In the genomic region with DNA sequence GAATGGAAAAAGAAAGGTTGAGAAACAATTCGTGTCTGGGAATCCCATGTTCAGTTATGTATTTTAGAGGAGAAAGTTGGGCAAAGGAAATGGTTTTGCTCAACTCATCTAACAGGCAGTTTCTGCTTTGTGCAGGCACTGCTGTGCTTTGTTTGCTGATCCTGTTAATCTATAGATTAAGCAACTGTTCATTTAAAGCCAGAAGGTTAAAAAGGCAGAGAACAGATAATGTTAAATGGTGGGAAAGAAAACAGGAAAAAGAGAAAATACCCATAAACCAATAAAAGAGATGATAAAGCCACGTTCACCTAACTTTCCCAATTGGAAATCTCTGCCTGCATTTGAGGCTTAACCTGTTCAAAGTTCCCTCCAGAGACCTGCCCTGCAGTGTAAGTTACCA, we compare ENCODE assay signal across 29 cellular contexts.
DNase-seq lines count a peak whose midpoint lies in the region; ATAC-seq and TF ChIP-seq lines count a peak whose summit lies in the region.
"Had no signal": no experiment of that assay in that cellular context is flagged by ENCODE, and none has a peak within 500 bp of the region (broad histone marks: within the 10 kb centered on the region; RNA-seq: fewer than 3 reads in every experiment).

No MANE protein-coding gene starts in this region.

- no peak overlapping the region for H3K18ac ChIP-seq in H9 (ENCODE audit: insufficient read length, low read depth, low read length)

- H2AK5ac ChIP-seq in H9 (ENCODE audit: insufficient read length, low read length), result no peak overlapping the region

- no peaks in the 10 kb centered on the region for H3K27me3 Mint-ChIP-seq in H9 (ENCODE audit: low read depth)
- H3K27me3 Mint-ChIP-seq in endothelial cell (ENCODE audit: unreplicated experiment), result peaks cover 9% of the 10 kb centered on the region
- no peaks in the 10 kb centered on the region for H3K27me3 Mint-ChIP-seq in osteocyte (ENCODE audit: unreplicated experiment)
- H3K27me3 Mint-ChIP-seq: activated CD4-positive, alpha-beta T cell treated with anti-CD3 and anti-CD28 coated beads for 36 hours; naive thymus-derived CD4-positive, alpha-beta T cell had no signal

- no peak overlapping the region for H2BK120ac ChIP-seq in H9 (ENCODE audit: low read depth, low read length, poor library complexity, severe bottlenecking)

- no peak overlapping the region for H2AFZ ChIP-seq in H9 (ENCODE audit: low read length)

- H2BK15ac ChIP-seq in H9 (ENCODE audit: low read depth, low read length), result no peak overlapping the region

- ATAC-seq in HG03565 (IDR thresholded peaks at IDR 0.05; ENCODE audit: unreplicated experiment), result no peak
- ATAC-seq: activated CD4-positive, alpha-beta T cell treated with anti-CD3 and anti-CD28 coated beads for 36 hours; activated CD8-positive, alpha-beta T cell treated with anti-CD3 and anti-CD28 coated beads, Interleukin-2, amount 10 ng/mL, durations not matched to agents 7 days and 5 days; activated naive CD4-positive, alpha-beta T cell treated with anti-CD3 and anti-CD28 coated beads, Interleukin-2, amount 50 U/mL, for 72 hours; left lung; naive thymus-derived CD4-positive, alpha-beta T cell; SK-N-SH treated with all-trans-retinoic acid at 6 μM for 48 hours had no signal

- no peaks in the 10 kb centered on the region; a peak in 1 of 5 replicates for H3K9me3 Mint-ChIP-seq in H9
- no peaks in the 10 kb centered on the region for H3K9me3 Mint-ChIP-seq in endothelial cell (ENCODE audit: unreplicated experiment)
- H3K9me3 Mint-ChIP-seq in osteocyte (ENCODE audit: unreplicated experiment), result no peaks in the 10 kb centered on the region
- H3K9me3 Mint-ChIP-seq: activated naive CD4-positive, alpha-beta T cell treated with anti-CD3 and anti-CD28 coated beads, Interleukin-2, amount 50 U/mL, for 72 hours; activated T-helper 2 cell treated with anti-CD3 and anti-CD28 coated beads, Interferon-gamma antibody, Interleukin-2, Interleukin-4, amounts not matched to agents 10 μg/mL and 5 μg/mL and 100 μg/mL, durations not matched to agents 14 hours and 24 hours and 36 hours had no signal

- intact Hi-C loops in head of caudate nucleus (cut with DNase I), result no loop called here

- TF ChIP-seq CTCF in H9 (conservative IDR thresholded peaks at IDR 0.05) (no peak), endothelial cell (IDR thresholded peaks at IDR 0.05; ENCODE audit: unreplicated experiment) (no peak), osteocyte (IDR thresholded peaks at IDR 0.05) (no peak)

- H3K27me3 ChIP-seq in H9 (ENCODE audit: insufficient read depth, low read length), result no peaks in the 10 kb centered on the region
- H3K27me3 ChIP-seq: cardiac muscle cell, esophagus squamous epithelium, left lung, tibial nerve had no signal

- H3K79me2 ChIP-seq in H9 (ENCODE audit: insufficient read depth, low read length), result peaks cover 31% of the 10 kb centered on the region

- no CpG with 5 or more reads among the region's 2 CpGs for WGBS in H9 (ENCODE audit: extremely low coverage, insufficient read length, low lambda C conversion rate)

- no peak overlapping the region for H3K56ac ChIP-seq in H9 (ENCODE audit: insufficient read length, low read depth, low read length)

- H3K9ac ChIP-seq in H9 (ENCODE audit: extremely low read depth, insufficient read length, low read length), result no peak overlapping the region

- no peak overlapping the region for H4K91ac ChIP-seq in H9 (ENCODE audit: insufficient read length, low read depth, low read length)

- H3K14ac ChIP-seq in H9 (ENCODE audit: insufficient read depth, low read length), result no peak overlapping the region

- H3K27ac Mint-ChIP-seq in H9 (peak overlapping the region; percentile 39 to 88 (median 80); a peak in 5 of 7 replicates), endothelial cell (ENCODE audit: unreplicated experiment) (peak overlapping the region; percentile 45), osteocyte (ENCODE audit: unreplicated experiment) (peak overlapping the region; percentile 81)
- H3K27ac Mint-ChIP-seq: activated CD4-positive, alpha-beta T cell treated with anti-CD3 and anti-CD28 coated beads for 36 hours; activated CD8-positive, alpha-beta T cell treated with anti-CD3 and anti-CD28 coated beads, Interleukin-2, amount 10 ng/mL, durations not matched to agents 7 days and 5 days; activated naive CD4-positive, alpha-beta T cell treated with anti-CD3 and anti-CD28 coated beads, Interleukin-2, amount 50 U/mL, for 72 hours; activated T-helper 2 cell treated with anti-CD3 and anti-CD28 coated beads, Interferon-gamma antibody, Interleukin-2, Interleukin-4, amounts not matched to agents 10 μg/mL and 5 μg/mL and 100 μg/mL, durations not matched to agents 14 hours and 24 hours and 36 hours had no signal

- H2BK5ac ChIP-seq in H9 (ENCODE audit: insufficient read length, low read length), result no peak overlapping the region

- no peak overlapping the region for H4K8ac ChIP-seq in H9 (replicated peaks; ENCODE audit: insufficient read length, low read depth, low read length)

- no peaks in the 10 kb centered on the region for H4K20me1 ChIP-seq in H9 (ENCODE audit: control insufficient read depth, insufficient read depth, insufficient read length)

- no peak overlapping the region for H4K5ac ChIP-seq in H9 (ENCODE audit: insufficient read length, low read depth, low read length)

- peaks cover 5% of the 10 kb centered on the region for H3K4me1 ChIP-seq in H9 (ENCODE audit: insufficient read depth, low read length)

- H2BK20ac ChIP-seq in H9 (ENCODE audit: low read depth, low read length, poor library complexity, severe bottlenecking), result no peak overlapping the region

- H3K4me1 Mint-ChIP-seq in H9, result peaks cover 30 to 44% of the 10 kb centered on the region in 2 experiments
- peaks cover 19% of the 10 kb centered on the region for H3K4me1 Mint-ChIP-seq in endothelial cell (ENCODE audit: unreplicated experiment)
- peaks cover 30% of the 10 kb centered on the region for H3K4me1 Mint-ChIP-seq in osteocyte (ENCODE audit: unreplicated experiment)
- H3K4me1 Mint-ChIP-seq: activated CD4-positive, alpha-beta T cell treated with anti-CD3 and anti-CD28 coated beads for 36 hours had no signal

- H3K27ac ChIP-seq in H9 (ENCODE audit: insufficient read length, low read depth, low read length), result no peak overlapping the region
- H3K27ac ChIP-seq: cardiac muscle cell, coronary artery, esophagus squamous epithelium, left lung had no signal

- H3K36me3 Mint-ChIP-seq in H9 (ENCODE audit: insufficient read depth in 1 of 3, low read depth in 3 of 3) (peaks cover 8 to 15% (median 10%) of the 10 kb centered on the region in 3 experiments), endothelial cell (ENCODE audit: low read depth, unreplicated experiment) (peaks cover 23% of the 10 kb centered on the region), osteocyte (ENCODE audit: unreplicated experiment) (peaks cover 13% of the 10 kb centered on the region)

- H3T11ph ChIP-seq in H9 (ENCODE audit: low read length), result no peak overlapping the region

- no peaks in the 10 kb centered on the region for H3K9me3 ChIP-seq in H9 (ENCODE audit: control insufficient read depth, low read depth, low read length)
- H3K9me3 ChIP-seq: esophagus squamous epithelium, left lung, tibial nerve had no signal

- no peak overlapping the region for H2BK12ac ChIP-seq in H9 (ENCODE audit: insufficient read length, low read depth, low read length)

- no peak overlapping the region for H3K4me2 ChIP-seq in H9 (ENCODE audit: insufficient read depth, insufficient read length, low read length)

- H3K4me3 Mint-ChIP-seq in H9 (no peak overlapping the region), endothelial cell (ENCODE audit: unreplicated experiment) (no peak overlapping the region), osteocyte (ENCODE audit: unreplicated experiment) (no peak overlapping the region)
- H3K4me3 Mint-ChIP-seq: activated CD4-positive, alpha-beta T cell treated with anti-CD3 and anti-CD28 coated beads for 36 hours; activated CD8-positive, alpha-beta T cell treated with anti-CD3 and anti-CD28 coated beads, Interleukin-2, amount 10 ng/mL, durations not matched to agents 7 days and 5 days; naive thymus-derived CD4-positive, alpha-beta T cell had no signal

- H3K23ac ChIP-seq in H9 (ENCODE audit: insufficient read length, low read depth, low read length), result no peak overlapping the region

- H3K23me2 ChIP-seq in H9 (ENCODE audit: insufficient read length, low read depth, low read length, poor library complexity, severe bottlenecking), result no peaks in the 10 kb centered on the region

- peaks cover 5% of the 10 kb centered on the region for H3K79me1 ChIP-seq in H9 (ENCODE audit: insufficient read depth, low read depth, low read length, poor library complexity, severe bottlenecking)

- no peak for DNase-seq in H9
- peak; percentile 29 for DNase-seq in NCI-H82 treated with DMSO at 0.1 percent for 48 hours (lab: John Stamatoyannopoulos, UW; ENCODE audit: unreplicated experiment)
- no peak for DNase-seq in endothelial cell (ENCODE audit: low spot score)
- DNase-seq in osteocyte (ENCODE audit: extremely low spot score, unreplicated experiment), result no peak
- DNase-seq in AG08396 (ENCODE audit: low spot score), result no peak
- DNase-seq in head of caudate nucleus, result no peak
- DNase-seq: activated CD4-positive, alpha-beta T cell treated with anti-CD3 and anti-CD28 coated beads for 36 hours; activated CD8-positive, alpha-beta T cell treated with anti-CD3 and anti-CD28 coated beads, Interleukin-2, amount 10 ng/mL, durations not matched to agents 7 days and 5 days; anterior cingulate cortex; C1 segment of cervical spinal cord; COR-L47; DMS79; esophagus squamous epithelium; GDM1; left lung; naive thymus-derived CD4-positive, alpha-beta T cell; NCI-H1105; NCI-H187 treated with DMSO at 0.1 percent for 48 hours; NCI-H524 treated with DMSO at 0.1 percent for 48 hours; small intestine; stimulated activated CD4-positive, alpha-beta T cell treated with anti-CD3 and anti-CD28 coated beads, Interleukin-1b, Interleukin-23, amount 100 ng/mL, for 48 hours; T-helper 2 cell had no signal

- H3K4ac ChIP-seq in H9 (ENCODE audit: low read depth, low read length), result no peak overlapping the region
